Comparison of ENCODE assay signal across 24 cellular contexts in the genomic region with DNA sequence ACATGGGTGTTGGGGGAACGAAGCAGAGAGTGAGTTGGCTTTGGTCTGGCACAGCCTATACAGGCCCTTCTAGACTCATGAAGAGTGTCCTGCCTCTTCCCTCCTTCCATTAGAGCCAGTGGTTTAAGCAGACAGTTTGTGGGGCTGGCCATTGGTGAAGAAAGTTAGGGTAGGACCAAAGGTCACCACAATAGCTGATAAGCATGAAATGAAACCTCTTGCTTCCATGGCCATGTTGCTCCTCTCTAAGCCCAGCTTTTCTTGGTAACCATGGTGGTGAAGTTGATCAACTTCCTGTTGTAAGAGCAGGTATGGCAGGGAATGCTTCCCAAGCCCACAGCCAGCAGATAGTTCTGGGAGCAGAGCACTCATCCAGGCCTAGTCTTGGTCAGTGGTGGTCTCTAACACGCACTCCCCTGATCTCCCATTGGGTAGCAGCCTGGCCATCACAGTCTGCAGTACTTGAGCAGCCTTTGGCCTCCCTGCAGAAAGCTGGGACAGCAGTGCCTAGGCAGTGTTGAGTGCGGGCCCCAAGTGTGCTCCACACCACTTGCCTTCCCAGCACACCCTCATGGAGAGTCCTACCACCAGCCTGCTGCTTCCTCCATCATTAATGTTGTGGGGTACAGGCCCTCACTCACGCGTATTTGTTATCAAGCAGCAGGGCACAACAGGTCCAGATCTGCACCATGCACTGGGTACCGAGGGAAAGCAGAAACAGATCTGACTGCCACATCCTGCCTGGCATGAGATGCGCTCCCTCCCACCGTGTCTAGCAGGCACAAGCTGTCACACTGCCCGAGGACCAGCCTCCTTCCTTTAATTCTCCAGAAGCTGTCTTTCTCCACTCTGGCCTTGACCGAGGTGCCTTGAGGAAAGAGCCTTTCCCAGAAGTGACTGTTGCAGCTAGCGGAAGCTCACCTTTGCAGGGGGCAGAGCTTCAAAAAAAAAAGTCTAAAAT.
"Had no signal": no experiment of that assay in that cellular context is flagged by ENCODE, and none has a peak within 500 bp of the region (broad histone marks: within the 10 kb centered on the region; RNA-seq: fewer than 3 reads in every experiment).

No MANE protein-coding gene starts in this region.

- H3K27me3 Mint-ChIP-seq: dendritic cell treated with granulocyte-macrophage colony-stimulating factor and Interleukin-4, amounts not matched to agents 40 ng/mL and 50 ng/mL, for 4 days; T-helper 17 cell; type B pancreatic cell had no signal

- DNase-seq: activated CD4-positive, alpha-beta T cell treated with anti-CD3 and anti-CD28 coated beads for 48 hours; activated CD4-positive, CD25-positive, alpha-beta regulatory T cell; activated CD8-positive, alpha-beta memory T cell treated with anti-CD3 and anti-CD28 coated beads, Interleukin-2, amount 50 U/mL, for 4 hours; activated effector memory CD4-positive, alpha-beta T cell treated with Interleukin-2 at 50 U/mL for 16 hours; activated naive CD4-positive, alpha-beta T cell treated with anti-CD3 and anti-CD28 coated beads for 36 hours; activated T-cell treated with anti-CD3 and anti-CD28 coated beads, Interleukin-2, amount 50 U/mL, for 4 hours; amygdala; effector memory CD4-positive, alpha-beta T cell; foreskin keratinocyte; kidney; midbrain; nephron progenitor cell; nucleus accumbens; sigmoid colon; stimulated activated CD4-positive, alpha-beta T cell treated with anti-CD3 and anti-CD28 coated beads, Interleukin-2, amount 100 ng/mL, for 48 hours; stimulated activated CD8-positive, alpha-beta memory T cell treated with anti-CD3 and anti-CD28 coated beads, Interleukin-4, amount 100 ng/mL, for 48 hours; stimulated activated naive CD4-positive, alpha-beta T cell treated with Interleukin-2 at 50 U/mL for 16 hours; SW 1271; T-helper 17 cell had no signal

- H3K4me3 ChIP-seq: left lung, sigmoid colon, SK-N-MC, thoracic aorta had no signal

- H3K4me1 Mint-ChIP-seq: nephron progenitor cell had no signal

- H3K27ac Mint-ChIP-seq: activated naive CD4-positive, alpha-beta T cell treated with anti-CD3 and anti-CD28 coated beads for 36 hours; dendritic cell treated with granulocyte-macrophage colony-stimulating factor and Interleukin-4, amounts not matched to agents 40 ng/mL and 50 ng/mL, for 4 days; nephron progenitor cell; T-helper 17 cell; type B pancreatic cell had no signal

- ATAC-seq: activated T-cell treated with anti-CD3 and anti-CD28 coated beads, Interleukin-2, amount 50 U/mL, for 4 hours; foreskin keratinocyte; left lung; T-helper 17 cell had no signal

- H3K9me3 Mint-ChIP-seq: dendritic cell treated with granulocyte-macrophage colony-stimulating factor and Interleukin-4, amounts not matched to agents 40 ng/mL and 50 ng/mL, for 4 days; type B pancreatic cell had no signal

- H3K4me1 ChIP-seq: foreskin keratinocyte, sigmoid colon had no signal

- H3K4me3 Mint-ChIP-seq: activated naive CD4-positive, alpha-beta T cell treated with anti-CD3 and anti-CD28 coated beads for 36 hours; activated T-cell treated with anti-CD3 and anti-CD28 coated beads, Interleukin-2, amount 50 U/mL, for 4 hours; dendritic cell treated with granulocyte-macrophage colony-stimulating factor and Interleukin-4, amounts not matched to agents 40 ng/mL and 50 ng/mL, for 4 days; nephron progenitor cell; T-helper 17 cell; type B pancreatic cell had no signal

- H3K9me3 ChIP-seq: left lung, sigmoid colon, thoracic aorta had no signal

- H3K36me3 ChIP-seq: thoracic aorta had no signal

- H3K27ac ChIP-seq: foreskin keratinocyte, left lung, sigmoid colon, SK-N-MC had no signal

- H3K27me3 ChIP-seq: foreskin keratinocyte, left lung, sigmoid colon had no signal
